1 cellular context compared by ENCODE assay signal in the genomic region with DNA sequence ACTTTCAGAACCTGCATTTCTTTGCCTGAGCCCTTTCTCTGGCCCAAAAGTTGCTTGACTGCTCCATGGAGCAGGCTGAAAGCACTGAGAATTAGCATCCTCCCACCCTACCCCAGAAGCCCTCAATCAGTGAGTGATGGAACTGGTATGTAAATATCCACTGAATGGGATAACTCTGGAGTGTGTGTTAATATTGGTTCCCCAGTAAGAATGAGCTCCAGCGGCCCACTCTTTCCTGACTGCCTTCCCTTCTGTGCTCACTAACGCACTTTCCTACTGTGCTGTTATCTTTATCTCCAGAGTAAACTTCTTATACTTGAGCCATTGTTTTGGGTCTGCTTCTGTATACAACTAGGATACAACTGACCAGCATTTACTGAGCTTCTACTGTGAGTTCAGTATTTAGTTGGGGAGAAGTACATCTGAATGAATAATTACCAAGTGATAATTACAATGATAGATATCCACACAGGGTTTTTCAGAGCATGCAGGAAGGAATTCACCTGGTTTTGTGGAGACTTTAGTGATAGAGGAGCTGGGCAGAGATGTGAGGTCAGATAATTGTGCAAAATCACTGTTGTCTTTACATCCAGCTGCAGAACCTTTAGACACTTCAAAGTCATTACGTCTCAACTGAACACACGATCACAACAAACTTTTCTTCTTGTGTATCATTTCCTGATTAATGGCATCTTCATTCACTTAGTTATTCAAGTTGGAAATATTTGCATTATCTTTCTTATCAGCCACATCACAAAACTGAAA.
TF ChIP-seq lines count a peak whose summit lies in the region.

No MANE protein-coding gene starts in this region.

TF ChIP-seq in IMR-90, 13 proteins besides CTCF, POLR2A, EP300 and RAD21 (continued from another document):
- TF ChIP-seq, protein P1, sequence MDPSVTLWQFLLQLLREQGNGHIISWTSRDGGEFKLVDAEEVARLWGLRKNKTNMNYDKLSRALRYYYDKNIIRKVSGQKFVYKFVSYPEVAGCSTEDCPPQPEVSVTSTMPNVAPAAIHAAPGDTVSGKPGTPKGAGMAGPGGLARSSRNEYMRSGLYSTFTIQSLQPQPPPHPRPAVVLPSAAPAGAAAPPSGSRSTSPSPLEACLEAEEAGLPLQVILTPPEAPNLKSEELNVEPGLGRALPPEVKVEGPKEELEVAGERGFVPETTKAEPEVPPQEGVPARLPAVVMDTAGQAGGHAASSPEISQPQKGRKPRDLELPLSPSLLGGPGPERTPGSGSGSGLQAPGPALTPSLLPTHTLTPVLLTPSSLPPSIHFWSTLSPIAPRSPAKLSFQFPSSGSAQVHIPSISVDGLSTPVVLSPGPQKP (IDR thresholded peaks at IDR 0.05; ENCODE audit: borderline replicate concordance, low read depth, low read length) = no peak
- TF ChIP-seq NFE2L2 (IDR thresholded peaks at IDR 0.05; ENCODE audit: low read depth, low read length) = no peak
- peak; percentile 38; the same call in 1 of the 2 replicates for TF ChIP-seq MAZ (IDR thresholded peaks at IDR 0.05; ENCODE audit: borderline replicate concordance, low read depth, low read length)
- no peak for TF ChIP-seq RCOR1 (IDR thresholded peaks at IDR 0.05; ENCODE audit: insufficient replicate concordance, low read length)
- no peak for TF ChIP-seq MXI1 (IDR thresholded peaks at IDR 0.05; ENCODE audit: borderline replicate concordance, low read depth, low read length)
- no peak; the same call in 1 of the 2 replicates for TF ChIP-seq CEBPB (IDR thresholded peaks at IDR 0.05; ENCODE audit: low read depth, low read length)
- no peak for TF ChIP-seq CHD1 (IDR thresholded peaks at IDR 0.05; ENCODE audit: low read depth, low read length)
- TF ChIP-seq BHLHE40 (IDR thresholded peaks at IDR 0.05; ENCODE audit: low read depth, low read length) = no peak
- no peak for TF ChIP-seq SMC3 (IDR thresholded peaks at IDR 0.05; ENCODE audit: low read depth, low read length)
